In the genomic region with DNA sequence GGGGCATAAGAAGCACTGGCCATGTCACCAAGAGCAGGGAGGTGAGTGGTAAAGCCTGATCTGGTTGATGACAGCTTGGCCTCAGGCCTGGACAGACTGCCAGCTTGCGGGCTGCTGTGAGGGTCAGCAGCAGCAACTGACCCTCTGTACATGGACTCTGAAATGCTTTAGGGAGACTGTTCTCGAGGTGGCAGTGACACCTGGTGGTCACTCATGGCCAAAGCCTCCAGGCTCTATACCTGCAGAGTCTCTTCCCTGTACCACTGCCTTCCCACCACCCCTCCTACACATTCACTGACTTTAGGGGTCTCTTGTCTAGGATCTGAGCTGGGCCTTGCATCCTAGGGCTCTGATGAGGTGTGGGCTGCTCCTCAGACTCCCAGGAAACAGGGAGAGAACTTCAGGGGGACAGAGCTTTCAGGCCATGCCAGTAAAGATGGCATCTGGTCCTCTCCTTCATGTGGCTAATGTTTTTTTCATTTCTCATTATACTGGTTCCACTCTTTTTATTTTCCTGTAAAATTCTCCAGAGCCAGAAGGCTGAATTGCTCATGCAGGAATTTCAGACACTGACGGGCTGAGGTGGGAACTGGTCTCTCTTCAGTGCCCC, we compare ENCODE assay signal across 10 cellular contexts. TPM values are rescaled to one million over a fixed set of nuclear protein-coding genes. Genes with fewer than 3 reads are reported as not detected.
DNase-seq lines count a peak whose midpoint lies in the region; ATAC-seq, FAIRE-seq and TF ChIP-seq lines count a peak whose summit lies in the region.
"Had no signal": no experiment of that assay in that cellular context is flagged by ENCODE, and none has a peak within 500 bp of the region (broad histone marks: within the 10 kb centered on the region; RNA-seq: fewer than 3 reads in every experiment).

No MANE protein-coding gene starts in this region.

- H3K18ac ChIP-seq in mesenchymal stem cell (ENCODE audit: low read depth in 1 of 2, low read length in 2 of 2): peak overlapping the region in 1 of 2 experiments; percentile 1

- H3K14ac ChIP-seq in mesenchymal stem cell (ENCODE audit: low read length in 2 of 2): no peak overlapping the region

- peak overlapping the region; percentile 77 for H2BK15ac ChIP-seq in mesenchymal stem cell (ENCODE audit: low read depth, poor library complexity, severe bottlenecking)

- H2AFZ ChIP-seq in mesenchymal stem cell (ENCODE audit: low read depth, low read length): no peak overlapping the region

- H3K4ac ChIP-seq in mesenchymal stem cell (ENCODE audit: low read depth in 1 of 2, low read length in 2 of 2): no peak overlapping the region

- no peak overlapping the region for H3K23ac ChIP-seq in mesenchymal stem cell (ENCODE audit: low read length in 2 of 2)

- no peak overlapping the region for H3K4me3 Mint-ChIP-seq in endodermal cell
- H3K4me3 Mint-ChIP-seq: stimulated activated naive CD8-positive, alpha-beta T cell treated with anti-CD3 and anti-CD28 coated beads, Interleukin-15, Interleukin-2, amounts not matched to agents 100 ng/mL and 50 ng/mL, for 24 hours had no signal

- H3K9me3 Mint-ChIP-seq in endodermal cell: peaks cover 22% of the 10 kb centered on the region

- peak; percentile 60 for ATAC-seq in HG02981 (IDR thresholded peaks at IDR 0.05; ENCODE audit: unreplicated experiment)

- TF ChIP-seq CTCF in GM12801 (IDR thresholded peaks at IDR 0.05; ENCODE audit: extremely low read depth, insufficient read length) (peak; percentile 12), endodermal cell (conservative IDR thresholded peaks at IDR 0.05) (peak; percentile 93)

- H3K27ac ChIP-seq in endodermal cell (ENCODE audit: low read depth, low read length) (no peak overlapping the region), mesenchymal stem cell (ENCODE audit: low read length, poor library complexity, severe bottlenecking) (no peak overlapping the region)
- H3K27ac ChIP-seq in effector memory CD4-positive, alpha-beta T cell (ENCODE audit: insufficient read depth, low read length, poor library complexity, severe bottlenecking): no peak overlapping the region

- H3K36me3 ChIP-seq in endodermal cell (ENCODE audit: control insufficient read depth, insufficient read depth, low read length) (peaks cover 5% of the 10 kb centered on the region), mesenchymal stem cell (ENCODE audit: control insufficient read depth in 1 of 2, insufficient read depth in 2 of 2, low read depth in 1 of 2, low read length in 2 of 2) (no peaks in the 10 kb centered on the region)
- H3K36me3 ChIP-seq in effector memory CD4-positive, alpha-beta T cell (ENCODE audit: control insufficient read depth, insufficient read depth, low read length): no peaks in the 10 kb centered on the region

- no peaks in the 10 kb centered on the region for H3K79me1 ChIP-seq in mesenchymal stem cell (replicated peaks; ENCODE audit: low read length, poor library complexity, severe bottlenecking)

- WGBS in endodermal cell (ENCODE audit: insufficient coverage in 1 of 2, insufficient read length in 1 of 2), 2 experiments: 64 to 73% methylated on average over 3 of the region's 3 CpGs
- WGBS in mesenchymal stem cell: 61% methylated on average over 3 of the region's 3 CpGs

- H3K4me1 ChIP-seq in endodermal cell (ENCODE audit: control insufficient read depth, insufficient read depth, low read length) (no peaks in the 10 kb centered on the region), mesenchymal stem cell (ENCODE audit: control insufficient read depth, insufficient read depth, low read depth, low read length) (peaks cover 23% of the 10 kb centered on the region)
- H3K4me1 ChIP-seq in effector memory CD4-positive, alpha-beta T cell (ENCODE audit: control insufficient read depth, insufficient read depth, low read length, poor library complexity, severe bottlenecking): no peaks in the 10 kb centered on the region

- peak; percentile 50 for DNase-seq in 8988T
- DNase-seq in RPMI8226: peak; percentile 63
- peak; percentile 90 for DNase-seq in endodermal cell
- peak; percentile 70 for DNase-seq in mesenchymal stem cell
- peak; percentile 42 for DNase-seq in urothelium cell line (ENCODE audit: low spot score)
- no peak for DNase-seq in effector memory CD4-positive, alpha-beta T cell

- no peak overlapping the region for H2AK5ac ChIP-seq in mesenchymal stem cell (ENCODE audit: low read length, severe bottlenecking)

- H3K9me3 ChIP-seq in endodermal cell (ENCODE audit: control insufficient read depth, low read length) (peaks cover 25% of the 10 kb centered on the region), mesenchymal stem cell (ENCODE audit: control insufficient read depth, low read length) (no peaks in the 10 kb centered on the region)
- no peaks in the 10 kb centered on the region for H3K9me3 ChIP-seq in effector memory CD4-positive, alpha-beta T cell (ENCODE audit: control insufficient read depth, low read length)

- no peaks in the 10 kb centered on the region for H3K4me1 Mint-ChIP-seq in endodermal cell

- no peak overlapping the region for H4K91ac ChIP-seq in mesenchymal stem cell (ENCODE audit: low read length)

- no peak overlapping the region for H3K27ac Mint-ChIP-seq in endodermal cell
- H3K27ac Mint-ChIP-seq: stimulated activated naive CD8-positive, alpha-beta T cell treated with anti-CD3 and anti-CD28 coated beads, Interleukin-15, Interleukin-2, amounts not matched to agents 100 ng/mL and 50 ng/mL, for 24 hours had no signal

- H2BK5ac ChIP-seq in mesenchymal stem cell (ENCODE audit: low read depth, low read length, poor library complexity, severe bottlenecking): no peak overlapping the region

- no peak overlapping the region for H3K4me3 ChIP-seq in endodermal cell (ENCODE audit: low read length)
- no peak overlapping the region for H3K4me3 ChIP-seq in mesenchymal stem cell (ENCODE audit: insufficient read depth in 1 of 2, low read depth in 1 of 2, low read length in 2 of 2)
- H3K4me3 ChIP-seq in effector memory CD4-positive, alpha-beta T cell (ENCODE audit: insufficient read depth, low read depth, low read length, poor library complexity, severe bottlenecking): no peak overlapping the region

- H3K36me3 Mint-ChIP-seq in endodermal cell (ENCODE audit: low read depth): peaks cover 25% of the 10 kb centered on the region

- no peak overlapping the region for H3K4me2 ChIP-seq in mesenchymal stem cell (ENCODE audit: low read length, poor library complexity, severe bottlenecking)

- FAIRE-seq in urothelium cell line (lab: Jason Lieb, UNC): no peak
- FAIRE-seq: colon had no signal

- H3K9ac ChIP-seq in endodermal cell (ENCODE audit: extremely low read depth, low read length, poor library complexity, severe bottlenecking): no peak overlapping the region
- H3K9ac ChIP-seq in mesenchymal stem cell (ENCODE audit: low read length): no peak overlapping the region

- H3K27me3 Mint-ChIP-seq in endodermal cell (ENCODE audit: insufficient read depth): no peaks in the 10 kb centered on the region
- H3K27me3 Mint-ChIP-seq: stimulated activated naive CD8-positive, alpha-beta T cell treated with anti-CD3 and anti-CD28 coated beads, Interleukin-15, Interleukin-2, amounts not matched to agents 100 ng/mL and 50 ng/mL, for 24 hours had no signal

- H2BK12ac ChIP-seq in mesenchymal stem cell (ENCODE audit: low read length in 2 of 2): peak overlapping the region in 1 of 2 experiments; percentile 23

- no peak overlapping the region for H4K8ac ChIP-seq in mesenchymal stem cell (ENCODE audit: low read length)

- H3K27me3 ChIP-seq in endodermal cell (ENCODE audit: control insufficient read depth, insufficient read depth, low read length, poor library complexity, severe bottlenecking) (no peaks in the 10 kb centered on the region), mesenchymal stem cell (ENCODE audit: control insufficient read depth in 1 of 2, insufficient read depth in 1 of 2, low read length in 2 of 2) (no peaks in the 10 kb centered on the region)
- H3K27me3 ChIP-seq in effector memory CD4-positive, alpha-beta T cell (replicated peaks; ENCODE audit: control insufficient read depth, insufficient read depth, low read length, poor library complexity, severe bottlenecking): no peaks in the 10 kb centered on the region

- no peak overlapping the region for H2BK120ac ChIP-seq in mesenchymal stem cell (ENCODE audit: low read depth, low read length)

RNA-seq across cellular contexts. Expression of gene TIMP4, which starts 17.2 kb away (rescaled TPM):
- total RNA-seq in endodermal cell: 1 to 10 TPM in 1 of 2 donors, not detected in 1; 4.4 TPM
- 2.7 TPM for polyA plus RNA-seq in endodermal cell (2013, experiment 1 of 2)
- polyA plus RNA-seq in endodermal cell (2013, experiment 2 of 2): 2.9 TPM
- 6.6 TPM for polyA plus RNA-seq in mesenchymal stem cell (2013, experiment 1 of 2)
- polyA plus RNA-seq in mesenchymal stem cell (2013, experiment 2 of 2): 6.6 TPM

Comparison
In these comparisons a context has a peak if more than half of its experiments do, and no peak if none do; other contexts are left out.
1. DNase-seq: peak in 8988T (single experiment), RPMI8226 (single experiment), endodermal cell (single experiment), mesenchymal stem cell (single experiment) and urothelium cell line (single experiment); none in effector memory CD4-positive, alpha-beta T cell (0 of 3).